In genomic region chr4:53861856-53862610, GRCh38 we compare ENCODE assay signal across 12 cellular contexts.
DNase-seq lines count a peak whose midpoint lies in the region; FAIRE-seq and TF ChIP-seq lines count a peak whose summit lies in the region.
"Had no signal": no experiment of that assay in that cellular context is flagged by ENCODE, and none has a peak within 500 bp of the region (broad histone marks: within the 10 kb centered on the region; RNA-seq: fewer than 3 reads in every experiment).

No MANE protein-coding gene starts in this region.

- DNase-seq in ACHN (peak; percentile 31), LHCN-M2 (ENCODE audit: low read depth) (peak; percentile 90), astrocyte of the cerebellum (ENCODE audit: low read depth) (peak; percentile 88), kidney glomerular epithelial cell (lab: John Stamatoyannopoulos, UW) (peak; percentile 9), D341Med (ENCODE audit: low spot score) (no peak), NCI-H2227 (lab: John Stamatoyannopoulos, UW; ENCODE audit: unreplicated experiment) (no peak), GM12891 (ENCODE audit: insufficient read length, low spot score) (no peak)
- DNase-seq in effector CD8-positive, alpha-beta T cell (lab: John Stamatoyannopoulos, UW), result no peak
- DNase-seq: islet precursor cell; stimulated activated naive CD8-positive, alpha-beta T cell treated with anti-CD3 and anti-CD28 coated beads, Interleukin-15, amount 100 ng/mL, for 72 hours had no signal

- H3K4me3 ChIP-seq in astrocyte of the cerebellum (ENCODE audit: low read depth, low read length), result no peak overlapping the region
- H3K4me3 ChIP-seq: skin epidermis had no signal

- FAIRE-seq in GM12891 (lab: Jason Lieb, UNC), result no peak
- FAIRE-seq: HepG2 had no signal

- TF ChIP-seq CTCF in astrocyte of the cerebellum (IDR thresholded peaks at IDR 0.05; ENCODE audit: low read depth, low read length, missing control alignments), result no peak

- TF ChIP-seq POLR2A in GM12891 (IDR thresholded peaks at IDR 0.05; ENCODE audit: low read depth, low read length), result no peak

- in situ Hi-C loops in ACHN (cut with HindIII; ENCODE audit: low pct_ligation_motif_present, low pct_unique_long_range_greater_than_20kb, low sequenced_read_pairs) (no loop called here), astrocyte of the cerebellum (cut with HindIII; ENCODE audit: low sequenced_read_pairs) (no loop called here)

TF ChIP-seq in GM12891, 5 proteins besides CTCF, POLR2A, EP300 and RAD21:
- TF ChIP-seq POLR2AphosphoS5 (IDR thresholded peaks at IDR 0.05; ENCODE audit: low read depth, low read length) (no peak), TAF1 (IDR thresholded peaks at IDR 0.05; ENCODE audit: low read depth, low read length) (no peak), PAX5 (IDR thresholded peaks at IDR 0.05; ENCODE audit: insufficient read depth, low read length, severe bottlenecking) (no peak), POU2F2 (IDR thresholded peaks at IDR 0.05; ENCODE audit: low read depth, low read length) (no peak), SPI1 (IDR thresholded peaks at IDR 0.05; ENCODE audit: low read depth, low read length) (no peak)

Comparison
In these comparisons a context has a peak if more than half of its experiments do, and no peak if none do; other contexts are left out.
1. DNase-seq: peak in ACHN (single experiment), LHCN-M2 (single experiment), astrocyte of the cerebellum (single experiment) and kidney glomerular epithelial cell (single experiment); none in D341Med (single experiment), effector CD8-positive, alpha-beta T cell (single experiment), NCI-H2227 (single experiment) and GM12891 (single experiment).